Comparison of ENCODE assay signal across 27 cellular contexts in the genomic region with DNA sequence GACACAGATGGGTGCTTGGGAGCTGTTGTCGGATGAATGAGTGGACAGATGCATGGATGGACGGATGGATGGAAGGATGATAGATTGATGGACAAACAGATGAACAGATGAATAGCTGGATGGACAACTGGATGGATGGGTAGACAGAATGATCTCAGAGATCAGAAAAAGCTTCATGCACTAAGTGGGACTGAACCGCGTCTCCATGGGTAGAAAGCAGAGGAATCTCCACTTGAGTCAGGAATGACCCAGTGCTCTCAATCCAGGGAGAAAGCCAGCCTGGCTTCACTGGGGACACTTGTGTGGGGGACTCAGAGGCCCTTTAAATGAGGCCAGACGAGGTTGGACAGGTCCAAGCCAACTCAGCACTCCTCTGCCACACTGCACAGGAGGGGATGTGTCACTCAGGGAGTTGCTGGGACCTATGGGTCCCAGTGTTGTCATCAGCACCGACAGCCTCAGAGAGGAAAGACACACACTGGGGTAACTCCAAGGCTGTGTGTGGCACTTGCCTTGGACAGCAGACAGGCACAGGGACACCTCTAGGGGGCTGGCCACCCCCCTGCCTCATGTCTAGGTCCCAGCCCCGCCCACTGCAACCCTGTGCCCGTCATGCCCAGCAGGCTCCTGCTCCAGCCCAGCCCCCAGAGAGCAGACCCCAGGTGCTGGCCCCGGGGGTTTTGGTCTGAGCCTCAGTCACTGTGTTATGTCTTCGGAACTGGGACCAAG. TPM values are rescaled to one million over a fixed set of nuclear protein-coding genes. Genes with fewer than 3 reads are reported as not detected.
DNase-seq lines count a peak whose midpoint lies in the region; ATAC-seq, FAIRE-seq and TF ChIP-seq lines count a peak whose summit lies in the region.
"Had no signal": no experiment of that assay in that cellular context is flagged by ENCODE, and none has a peak within 500 bp of the region (broad histone marks: within the 10 kb centered on the region; RNA-seq: fewer than 3 reads in every experiment).

No MANE protein-coding gene starts in this region.

- peak overlapping the region; percentile 48 for H3K4me3 ChIP-seq in GM06990 (replicated peaks; ENCODE audit: low read depth, low read length)
- no peak overlapping the region for H3K4me3 ChIP-seq in neural progenitor cell
- H3K4me3 ChIP-seq: heart right ventricle, skin epidermis had no signal

- peak; percentile 59; the same call in 1 of the 2 replicates for TF ChIP-seq POLR2A in GM12891 (IDR thresholded peaks at IDR 0.05; ENCODE audit: low read depth, low read length)

- CTCF ChIA-PET in WTC11 (lab: Charles Lee) = interaction anchor here (1.0 to 1.9 kb wide), 2 partner anchors 9 to 22 kb away, joined by 3 to 9 read pairs; no protein-coding TSS in a partner anchor

- H2AFZ ChIP-seq in neural progenitor cell (replicated peaks) = no peak overlapping the region

- no peak overlapping the region for H3K4me2 ChIP-seq in neural progenitor cell

- H3K36me3 ChIP-seq in GM06990 (ENCODE audit: control insufficient read depth, insufficient read depth, low read length) (no peaks in the 10 kb centered on the region), neural progenitor cell (no peaks in the 10 kb centered on the region)
- H3K36me3 ChIP-seq: heart right ventricle had no signal

- ATAC-seq in WTC11 (0 out of 2 replicates have a peak, but pooled peaks have one; percentile 41), GM21723 (IDR thresholded peaks at IDR 0.05; ENCODE audit: unreplicated experiment) (no peak)
- ATAC-seq: activated CD4-positive, CD25-positive, alpha-beta regulatory T cell treated with anti-CD3 and anti-CD28 coated beads, Interleukin-2, amount 50 U/mL, for 24 hours; naive thymus-derived CD8-positive, alpha-beta T cell had no signal

- POLR2A ChIA-PET in WTC11 (lab: Charles Lee) = no interaction called here

- no peak overlapping the region for H3K27ac Mint-ChIP-seq in WTC11
- H3K27ac Mint-ChIP-seq in neural progenitor cell = peak overlapping the region; percentile 18
- H3K27ac Mint-ChIP-seq: endodermal cell, progenitor cell of endocrine pancreas had no signal

- H3F3A ChIP-seq in neural progenitor cell (ENCODE audit: low read depth) = no peaks in the 10 kb centered on the region

- TF ChIP-seq CTCF in GM06990 (IDR thresholded peaks at IDR 0.05; ENCODE audit: insufficient read depth, low read length, poor library complexity, severe bottlenecking) = no peak
- TF ChIP-seq CTCF in WTC11 (IDR thresholded peaks at IDR 0.05) = no peak
- TF ChIP-seq CTCF in neural progenitor cell (IDR thresholded peaks at IDR 0.05) = no peak

- H4K20me1 ChIP-seq in neural progenitor cell (ENCODE audit: low read depth) = no peaks in the 10 kb centered on the region

- H3K9me3 ChIP-seq in neural progenitor cell (ENCODE audit: low read depth) = no peaks in the 10 kb centered on the region
- H3K9me3 ChIP-seq: heart right ventricle had no signal

- H3K27me3 Mint-ChIP-seq in WTC11 (ENCODE audit: low read depth) = peaks cover 88% of the 10 kb centered on the region
- peaks cover 12% of the 10 kb centered on the region for H3K27me3 Mint-ChIP-seq in neural progenitor cell (ENCODE audit: insufficient read depth, low read depth)

- no peak overlapping the region for H3K27ac ChIP-seq in neural progenitor cell
- H3K27ac ChIP-seq: heart right ventricle, skin epidermis had no signal

- H3K27me3 ChIP-seq in GM06990 (replicated peaks; ENCODE audit: control insufficient read depth, insufficient read depth, low read length) (no peaks in the 10 kb centered on the region), neural progenitor cell (peaks cover 100% of the 10 kb centered on the region)

- FAIRE-seq in GM12891 (lab: Jason Lieb, UNC) = peak; percentile 89
- FAIRE-seq: astrocyte, D721Med, islet of Langerhans had no signal

- H3K79me2 ChIP-seq in neural progenitor cell (ENCODE audit: low read depth) = no peaks in the 10 kb centered on the region

- no peaks in the 10 kb centered on the region for H3K9me3 Mint-ChIP-seq in WTC11
- H3K9me3 Mint-ChIP-seq in neural progenitor cell = no peaks in the 10 kb centered on the region
- H3K9me3 Mint-ChIP-seq: endodermal cell; naive thymus-derived CD8-positive, alpha-beta T cell had no signal

- H3K4me1 Mint-ChIP-seq in WTC11 (no peaks in the 10 kb centered on the region), neural progenitor cell (no peaks in the 10 kb centered on the region)

- no peaks in the 10 kb centered on the region for H3K36me3 Mint-ChIP-seq in WTC11
- no peaks in the 10 kb centered on the region for H3K36me3 Mint-ChIP-seq in neural progenitor cell
- H3K36me3 Mint-ChIP-seq: naive thymus-derived CD8-positive, alpha-beta T cell had no signal

- no peaks in the 10 kb centered on the region for H3K4me1 ChIP-seq in neural progenitor cell
- H3K4me1 ChIP-seq: heart right ventricle had no signal

- H3K9ac ChIP-seq in neural progenitor cell = no peak overlapping the region

- no peak for DNase-seq in GM06990 (ENCODE audit: extremely low read depth, insufficient read length)
- DNase-seq in GM12891 (ENCODE audit: insufficient read length, low spot score) = no peak
- DNase-seq in WTC11 (ENCODE audit: low spot score) = no peak
- DNase-seq in neural progenitor cell (ENCODE audit: low spot score) = no peak
- no peak for DNase-seq in glomerular visceral epithelial cell (ENCODE audit: extremely low spot score)
- no peak for DNase-seq in RPMI8226
- DNase-seq: activated naive CD4-positive, alpha-beta T cell; heart right ventricle; IMR-90; NCI-H2029; SHP77; stimulated activated CD4-positive, alpha-beta T cell treated with anti-CD3 and anti-CD28 coated beads, Interleukin-4, amount 100 ng/mL, for 1 hour; substantia nigra; T-helper 2 cell had no signal

- H3K4me3 Mint-ChIP-seq in WTC11 (no peak overlapping the region), neural progenitor cell (no peak overlapping the region)
- H3K4me3 Mint-ChIP-seq: endodermal cell had no signal

TF ChIP-seq in GM12891, 5 proteins besides CTCF, POLR2A, EP300 and RAD21:
- TF ChIP-seq POLR2AphosphoS5 (IDR thresholded peaks at IDR 0.05; ENCODE audit: low read depth, low read length) (peak; percentile 82), TAF1 (IDR thresholded peaks at IDR 0.05; ENCODE audit: low read depth, low read length) (no peak)
TF ChIP-seq in GM12891: peak in this region for 1.

TF ChIP-seq in WTC11, 78 proteins besides CTCF, POLR2A, EP300 and RAD21:
- TF ChIP-seq ZNF423 (CRISPR knock-in tag; IDR thresholded peaks at IDR 0.05) = no peak
- TF ChIP-seq, protein P1, sequence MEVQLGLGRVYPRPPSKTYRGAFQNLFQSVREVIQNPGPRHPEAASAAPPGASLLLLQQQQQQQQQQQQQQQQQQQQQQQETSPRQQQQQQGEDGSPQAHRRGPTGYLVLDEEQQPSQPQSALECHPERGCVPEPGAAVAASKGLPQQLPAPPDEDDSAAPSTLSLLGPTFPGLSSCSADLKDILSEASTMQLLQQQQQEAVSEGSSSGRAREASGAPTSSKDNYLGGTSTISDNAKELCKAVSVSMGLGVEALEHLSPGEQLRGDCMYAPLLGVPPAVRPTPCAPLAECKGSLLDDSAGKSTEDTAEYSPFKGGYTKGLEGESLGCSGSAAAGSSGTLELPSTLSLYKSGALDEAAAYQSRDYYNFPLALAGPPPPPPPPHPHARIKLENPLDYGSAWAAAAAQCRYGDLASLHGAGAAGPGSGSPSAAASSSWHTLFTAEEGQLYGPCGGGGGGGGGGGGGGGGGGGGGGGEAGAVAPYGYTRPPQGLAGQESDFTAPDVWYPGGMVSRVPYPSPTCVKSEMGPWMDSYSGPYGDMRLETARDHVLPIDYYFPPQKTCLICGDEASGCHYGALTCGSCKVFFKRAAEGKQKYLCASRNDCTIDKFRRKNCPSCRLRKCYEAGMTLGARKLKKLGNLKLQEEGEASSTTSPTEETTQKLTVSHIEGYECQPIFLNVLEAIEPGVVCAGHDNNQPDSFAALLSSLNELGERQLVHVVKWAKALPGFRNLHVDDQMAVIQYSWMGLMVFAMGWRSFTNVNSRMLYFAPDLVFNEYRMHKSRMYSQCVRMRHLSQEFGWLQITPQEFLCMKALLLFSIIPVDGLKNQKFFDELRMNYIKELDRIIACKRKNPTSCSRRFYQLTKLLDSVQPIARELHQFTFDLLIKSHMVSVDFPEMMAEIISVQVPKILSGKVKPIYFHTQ (CRISPR knock-in tag; IDR thresholded peaks at IDR 0.05) = no peak
- TF ChIP-seq OVOL2 (CRISPR knock-in tag; IDR thresholded peaks at IDR 0.05; ENCODE audit: borderline replicate concordance) = no peak
- no peak for TF ChIP-seq RORB (CRISPR knock-in tag; IDR thresholded peaks at IDR 0.05)
- TF ChIP-seq, protein P2, sequence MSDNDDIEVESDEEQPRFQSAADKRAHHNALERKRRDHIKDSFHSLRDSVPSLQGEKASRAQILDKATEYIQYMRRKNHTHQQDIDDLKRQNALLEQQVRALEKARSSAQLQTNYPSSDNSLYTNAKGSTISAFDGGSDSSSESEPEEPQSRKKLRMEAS (CRISPR knock-in tag; IDR thresholded peaks at IDR 0.05) = no peak
- TF ChIP-seq, protein P3, sequence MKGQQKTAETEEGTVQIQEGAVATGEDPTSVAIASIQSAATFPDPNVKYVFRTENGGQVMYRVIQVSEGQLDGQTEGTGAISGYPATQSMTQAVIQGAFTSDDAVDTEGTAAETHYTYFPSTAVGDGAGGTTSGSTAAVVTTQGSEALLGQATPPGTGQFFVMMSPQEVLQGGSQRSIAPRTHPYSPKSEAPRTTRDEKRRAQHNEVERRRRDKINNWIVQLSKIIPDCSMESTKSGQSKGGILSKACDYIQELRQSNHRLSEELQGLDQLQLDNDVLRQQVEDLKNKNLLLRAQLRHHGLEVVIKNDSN (CRISPR knock-in tag; IDR thresholded peaks at IDR 0.05) = no peak
- TF ChIP-seq, protein P4, sequence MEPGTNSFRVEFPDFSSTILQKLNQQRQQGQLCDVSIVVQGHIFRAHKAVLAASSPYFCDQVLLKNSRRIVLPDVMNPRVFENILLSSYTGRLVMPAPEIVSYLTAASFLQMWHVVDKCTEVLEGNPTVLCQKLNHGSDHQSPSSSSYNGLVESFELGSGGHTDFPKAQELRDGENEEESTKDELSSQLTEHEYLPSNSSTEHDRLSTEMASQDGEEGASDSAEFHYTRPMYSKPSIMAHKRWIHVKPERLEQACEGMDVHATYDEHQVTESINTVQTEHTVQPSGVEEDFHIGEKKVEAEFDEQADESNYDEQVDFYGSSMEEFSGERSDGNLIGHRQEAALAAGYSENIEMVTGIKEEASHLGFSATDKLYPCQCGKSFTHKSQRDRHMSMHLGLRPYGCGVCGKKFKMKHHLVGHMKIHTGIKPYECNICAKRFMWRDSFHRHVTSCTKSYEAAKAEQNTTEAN (CRISPR knock-in tag; IDR thresholded peaks at IDR 0.05) = no peak
- no peak for TF ChIP-seq NFE2L1 (CRISPR knock-in tag; IDR thresholded peaks at IDR 0.05)
- no peak for TF ChIP-seq TEAD1 (CRISPR knock-in tag; IDR thresholded peaks at IDR 0.05)
- no peak for TF ChIP-seq TCF7 (CRISPR knock-in tag; IDR thresholded peaks at IDR 0.05; ENCODE audit: low read depth)
- no peak for TF ChIP-seq ZNF317 (CRISPR knock-in tag; IDR thresholded peaks at IDR 0.05; ENCODE audit: borderline replicate concordance, low read depth)
- no peak for TF ChIP-seq ZNF396 (CRISPR knock-in tag; IDR thresholded peaks at IDR 0.05; ENCODE audit: borderline replicate concordance)
- TF ChIP-seq FOXJ3 (CRISPR knock-in tag; IDR thresholded peaks at IDR 0.05; ENCODE audit: borderline replicate concordance) = no peak

RNA-seq across cellular contexts. Expression of a gene that starts 5.6 kb away (rescaled TPM):
- polyA plus RNA-seq in GM12891 (2012; ENCODE audit: low read depth, missing spikeins) = 28.1 TPM
- total RNA-seq in WTC11 (2021) = not detected in 3 replicates
- not detected in 2 replicates for total RNA-seq in neural progenitor cell (ENCODE audit: low replicate concordance)
- total RNA-seq: astrocyte, chondrocyte, endodermal cell, G401, IMR-90, lung microvascular endothelial cell, NCI-H460, progenitor cell of endocrine pancreas had no signal
- polyA plus RNA-seq: IMR-90 had no signal
